In the genomic region with DNA sequence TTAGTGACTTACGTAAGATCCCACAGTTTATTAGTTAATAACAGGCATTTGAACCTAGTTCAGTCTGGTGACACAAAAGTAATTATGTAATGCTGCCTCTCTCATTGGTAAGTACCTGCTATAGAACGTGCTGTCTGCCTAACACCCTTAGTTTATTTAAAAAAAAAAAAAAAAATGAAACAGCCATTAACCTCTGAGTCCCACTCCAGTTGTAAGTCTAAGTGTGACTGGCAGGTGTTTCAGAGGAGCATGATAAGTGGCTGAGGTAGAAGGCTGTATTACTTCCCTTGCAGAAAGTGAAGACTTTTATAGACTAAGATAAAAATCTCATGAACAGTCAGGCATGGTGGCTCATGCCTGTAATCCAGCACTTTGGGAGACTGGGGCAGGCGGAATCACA, we compare ENCODE assay signal across 23 cellular contexts.
"Had no signal": no experiment of that assay in that cellular context is flagged by ENCODE, and none has a peak within 500 bp of the region (broad histone marks: within the 10 kb centered on the region; RNA-seq: fewer than 3 reads in every experiment).

No MANE protein-coding gene starts in this region.

- H3K27ac ChIP-seq: colonic mucosa, gastroesophageal sphincter, right lobe of liver, suprapubic skin, transverse colon, uterus had no signal

- H3K4me1 ChIP-seq: colonic mucosa, transverse colon, uterus had no signal

- DNase-seq: activated B cell treated with CpG ODN at 0.5 μM for 24 hours; activated CD4-positive, alpha-beta T cell treated with anti-CD3 and anti-CD28 coated beads for 36 hours; activated CD4-positive, alpha-beta T cell treated with anti-CD3 and anti-CD28 coated beads, Interleukin-2, amount 50 U/mL, for 4 hours; activated effector memory CD4-positive, alpha-beta T cell treated with anti-CD3 and anti-CD28 coated beads, Interleukin-2, amount 50 U/mL, for 16 hours; activated naive CD4-positive, alpha-beta T cell treated with anti-CD3 and anti-CD28 coated beads, Interleukin-2, amount 10 ng/mL, durations not matched to agents 7 days and 5 days; activated T-cell treated with anti-CD3 and anti-CD28 coated beads, Interleukin-2, amount 50 U/mL, for 72 hours; amygdala; colonic mucosa; esophagus squamous epithelium; head of caudate nucleus; hypothalamus; naive B cell; posterior cingulate gyrus; right lobe of liver; stimulated activated CD4-positive, alpha-beta T cell treated with anti-CD3 and anti-CD28 coated beads, Interleukin-1b, Interleukin-23, amount 100 ng/mL, for 48 hours; stimulated activated naive CD8-positive, alpha-beta T cell treated with anti-CD3 and anti-CD28 coated beads, Interleukin-15, amount 100 ng/mL, for 72 hours; T1000; transverse colon; uterus had no signal

- H3K27me3 Mint-ChIP-seq: activated B cell treated with CpG ODN at 0.5 μM for 24 hours; activated CD4-positive, alpha-beta T cell treated with anti-CD3 and anti-CD28 coated beads for 36 hours; activated naive CD4-positive, alpha-beta T cell treated with anti-CD3 and anti-CD28 coated beads, Interleukin-2, amount 10 ng/mL, durations not matched to agents 7 days and 5 days; naive B cell; stimulated activated naive CD8-positive, alpha-beta T cell treated with anti-CD3 and anti-CD28 coated beads, Interleukin-15, amount 100 ng/mL, for 72 hours had no signal

- H3K4me3 Mint-ChIP-seq: activated B cell treated with CpG ODN at 0.5 μM for 24 hours; activated CD4-positive, alpha-beta T cell treated with anti-CD3 and anti-CD28 coated beads for 36 hours; activated naive CD4-positive, alpha-beta T cell treated with anti-CD3 and anti-CD28 coated beads, Interleukin-2, amount 10 ng/mL, durations not matched to agents 7 days and 5 days; activated T-cell treated with anti-CD3 and anti-CD28 coated beads, Interleukin-2, amount 50 U/mL, for 72 hours; naive B cell; neural crest cell; stimulated activated naive CD8-positive, alpha-beta T cell treated with anti-CD3 and anti-CD28 coated beads, Interleukin-15, amount 100 ng/mL, for 72 hours had no signal

- ATAC-seq: activated CD4-positive, alpha-beta T cell treated with anti-CD3 and anti-CD28 coated beads for 36 hours; activated T-cell treated with anti-CD3 and anti-CD28 coated beads, Interleukin-2, amount 50 U/mL, for 72 hours; gastroesophageal sphincter; right lobe of liver; stimulated activated naive CD8-positive, alpha-beta T cell treated with anti-CD3 and anti-CD28 coated beads, Interleukin-15, amount 100 ng/mL, for 72 hours had no signal

- H3K9me3 ChIP-seq: colonic mucosa, esophagus squamous epithelium, gastroesophageal sphincter, right lobe of liver, suprapubic skin, transverse colon, uterus had no signal

- H3K27me3 ChIP-seq: colonic mucosa, esophagus squamous epithelium, gastroesophageal sphincter, right lobe of liver, suprapubic skin, transverse colon, uterus had no signal

- H3K9me3 Mint-ChIP-seq: activated B cell treated with CpG ODN at 0.5 μM for 24 hours; activated naive CD4-positive, alpha-beta T cell treated with anti-CD3 and anti-CD28 coated beads, Interleukin-2, amount 10 ng/mL, durations not matched to agents 7 days and 5 days; activated T-cell treated with anti-CD3 and anti-CD28 coated beads, Interleukin-2, amount 50 U/mL, for 72 hours; stimulated activated naive CD8-positive, alpha-beta T cell treated with anti-CD3 and anti-CD28 coated beads, Interleukin-15, amount 100 ng/mL, for 72 hours had no signal

- H3K4me3 ChIP-seq: colonic mucosa, esophagus squamous epithelium, gastroesophageal sphincter, right lobe of liver, skin epidermis, suprapubic skin, transverse colon, uterus had no signal

- H3K36me3 ChIP-seq: colonic mucosa, suprapubic skin, transverse colon, uterus had no signal

- H3K27ac Mint-ChIP-seq: activated B cell treated with CpG ODN at 0.5 μM for 24 hours; activated CD4-positive, alpha-beta T cell treated with anti-CD3 and anti-CD28 coated beads for 36 hours; activated naive CD4-positive, alpha-beta T cell treated with anti-CD3 and anti-CD28 coated beads, Interleukin-2, amount 10 ng/mL, durations not matched to agents 7 days and 5 days; activated T-cell treated with anti-CD3 and anti-CD28 coated beads, Interleukin-2, amount 50 U/mL, for 72 hours; naive B cell; stimulated activated naive CD8-positive, alpha-beta T cell treated with anti-CD3 and anti-CD28 coated beads, Interleukin-15, amount 100 ng/mL, for 72 hours had no signal
